In the genomic region with DNA sequence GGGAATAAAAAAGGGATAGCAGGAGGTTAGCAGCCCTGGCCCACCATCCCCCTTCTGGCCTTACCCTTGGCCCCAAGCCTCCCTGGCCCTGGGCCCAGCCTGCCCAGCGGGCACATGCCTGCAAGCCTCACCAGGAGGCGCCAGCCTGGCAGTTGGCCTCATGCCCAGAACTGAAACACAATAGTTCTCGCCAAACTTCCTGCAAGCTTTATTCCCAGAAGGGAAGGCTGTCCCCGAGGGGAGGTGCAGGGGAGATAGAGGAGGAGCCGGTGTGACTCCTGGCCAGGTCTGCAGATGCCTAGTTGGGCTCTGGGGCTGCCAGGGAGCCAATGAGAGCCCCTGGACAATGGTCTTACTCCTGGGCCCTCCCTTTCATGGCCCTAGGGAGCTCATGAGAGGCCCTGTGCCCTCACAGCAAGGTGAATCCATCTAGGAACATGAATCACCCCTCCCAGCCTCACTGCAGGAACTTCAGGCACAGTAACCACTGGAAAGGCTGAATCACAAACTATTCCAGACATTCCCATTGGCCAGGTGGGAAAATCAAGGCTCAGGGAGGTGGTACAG, we compare ENCODE assay signal across 8 cellular contexts. TPM values are rescaled to one million over a fixed set of nuclear protein-coding genes. Genes with fewer than 3 reads are reported as not detected.
DNase-seq lines count a peak whose midpoint lies in the region; ATAC-seq and TF ChIP-seq lines count a peak whose summit lies in the region.

No MANE protein-coding gene starts in this region.

- peak; percentile 26 to 76 (median 62) for TF ChIP-seq CTCF in adrenal gland (IDR thresholded peaks at IDR 0.05)

- intact Hi-C loops in adrenal gland (cut with DNase I), result no loop called here
- intact Hi-C loops in left ventricle myocardium superior (cut with micrococcal nuclease), result no loop called here

- peak overlapping the region; percentile 22 to 82 (median 71) for H3K27ac ChIP-seq in adrenal gland
- H3K27ac ChIP-seq in stomach smooth muscle (ENCODE audit: low read length), result peak overlapping the region; percentile 24

- H3K9me3 ChIP-seq in adrenal gland (replicated peaks in 1 of 3) (no peaks in the 10 kb centered on the region), stomach smooth muscle (ENCODE audit: control insufficient read depth in 2 of 2, low read length in 2 of 2) (no peaks in the 10 kb centered on the region)

- H3K4me1 Mint-ChIP-seq in activated T-helper 17 cell treated with anti-CD3 and anti-CD28 coated beads, Interleukin-2, amount 50 U/mL, for 72 hours, result peaks cover 3% of the 10 kb centered on the region

- TF ChIP-seq POLR2A in adrenal gland (IDR thresholded peaks at IDR 0.05), result peak in 1 of 2 donors; percentile 25

- H3K36me3 ChIP-seq in adrenal gland (replicated peaks in 1 of 2), result no peaks in the 10 kb centered on the region
- no peaks in the 10 kb centered on the region for H3K36me3 ChIP-seq in stomach smooth muscle (ENCODE audit: control insufficient read depth in 2 of 2, insufficient read depth in 2 of 2, low read length in 2 of 2)

- H3K27me3 Mint-ChIP-seq in activated T-helper 17 cell treated with anti-CD3 and anti-CD28 coated beads, Interleukin-2, amount 50 U/mL, for 72 hours, result peaks cover 28% of the 10 kb centered on the region

- H3K27me3 ChIP-seq in adrenal gland, result no peaks in the 10 kb centered on the region
- peaks cover 0 to under 1% of the 10 kb centered on the region in 2 donors for H3K27me3 ChIP-seq in stomach smooth muscle (ENCODE audit: control insufficient read depth in 1 of 2, insufficient read depth in 2 of 2, low read length in 2 of 2)

- H3K4me3 ChIP-seq in adrenal gland (no peak overlapping the region), stomach smooth muscle (ENCODE audit: low read length in 2 of 2) (no peak overlapping the region)

- DNase-seq in DMS153 (lab: John Stamatoyannopoulos, UW), result peak; percentile 96
- peak; percentile 89 to 93 for DNase-seq in NCI-H187 (lab: John Stamatoyannopoulos, UW)
- DNase-seq in adrenal gland, result peak; percentile 89 to 98 (median 97)
- peak; percentile 92 for DNase-seq in left ventricle myocardium superior

- peaks cover 33 to 49% of the 10 kb centered on the region in 2 donors for H3K4me1 ChIP-seq in adrenal gland (replicated peaks in 1 of 2)
- peaks cover 26% of the 10 kb centered on the region for H3K4me1 ChIP-seq in stomach smooth muscle (ENCODE audit: control insufficient read depth, insufficient read depth, low read length)

- 0 to 20% (median 9%) methylated on average over 1 to 5 of the region's 5 CpGs for WGBS in adrenal gland, 4 donors

- no peak overlapping the region for H3K27ac Mint-ChIP-seq in activated T-helper 17 cell treated with anti-CD3 and anti-CD28 coated beads, Interleukin-2, amount 50 U/mL, for 72 hours

- H3K4me3 Mint-ChIP-seq in activated T-helper 17 cell treated with anti-CD3 and anti-CD28 coated beads, Interleukin-2, amount 50 U/mL, for 72 hours, result no peak overlapping the region

- peak; percentile 93 for ATAC-seq in left ventricle myocardium superior
- no peak for ATAC-seq in GM21367 (IDR thresholded peaks at IDR 0.05; ENCODE audit: unreplicated experiment)
- ATAC-seq in GM18511 (IDR thresholded peaks at IDR 0.05; ENCODE audit: unreplicated experiment), result no peak
- ATAC-seq in activated T-helper 17 cell treated with anti-CD3 and anti-CD28 coated beads, Interleukin-2, amount 50 U/mL, for 72 hours (replicated peaks), result no peak

- no peaks in the 10 kb centered on the region for H3K36me3 Mint-ChIP-seq in activated T-helper 17 cell treated with anti-CD3 and anti-CD28 coated beads, Interleukin-2, amount 50 U/mL, for 72 hours (ENCODE audit: low read depth)

- no peaks in the 10 kb centered on the region for H3K9me3 Mint-ChIP-seq in activated T-helper 17 cell treated with anti-CD3 and anti-CD28 coated beads, Interleukin-2, amount 50 U/mL, for 72 hours

- H3K9ac ChIP-seq in stomach smooth muscle (ENCODE audit: low read length in 2 of 2), result no peak overlapping the region

RNA-seq across cellular contexts. Expression of gene CCDC33, which starts 4.0 kb away (rescaled TPM):
- total RNA-seq in adrenal gland (under 1 TPM in 5 of 8 donors, not detected in 3; 0.11 to 0.63 (median 0.16) TPM), left ventricle myocardium superior (not detected)
- polyA plus RNA-seq in adrenal gland, result under 1 TPM; 0.30 to 0.48 (median 0.42) TPM
- not detected for total RNA-seq in activated T-helper 17 cell treated with anti-CD3 and anti-CD28 coated beads, Interleukin-2, amount 50 U/mL, for 72 hours

RNA-seq across cellular contexts. Expression of gene STRA6, which starts 37.5 kb away (rescaled TPM):
- total RNA-seq in adrenal gland (1 to 10 TPM in 4 of 8 donors, under 1 TPM in 2, not detected in 2; 0.22 to 4.5 (median 2.2) TPM), left ventricle myocardium superior (not detected)
- 10 to 100 TPM in 1 of 3 donors, 1 to 10 TPM in 2; 1.2 to 11.7 (median 9.4) TPM for polyA plus RNA-seq in adrenal gland
- total RNA-seq in activated T-helper 17 cell treated with anti-CD3 and anti-CD28 coated beads, Interleukin-2, amount 50 U/mL, for 72 hours, result not detected
